ENCODE assay signal across 8 cellular contexts in genomic region chr14:35292051-35292769, GRCh38. TPM values are rescaled to one million over a fixed set of nuclear protein-coding genes. Genes with fewer than 3 reads are reported as not detected.
DNase-seq lines count a peak whose midpoint lies in the region; ATAC-seq lines count a peak whose summit lies in the region.

TSS of gene PSMA6 (plus strand) at chr14:35292382. CDS start at chr14:35292477, 95 bp downstream.

- DNase-seq in C1 segment of cervical spinal cord (lab: John Stamatoyannopoulos, UW) (peak; percentile 86 to 99 (median 98)), NCI-H748 treated with DMSO at 0.1 percent for 48 hours (lab: John Stamatoyannopoulos, UW) (peak; percentile 90), dedifferentiated amniotic fluid mesenchymal stem cell (ENCODE audit: extremely low spot score) (peak; percentile 99), left lobe of liver (ENCODE audit: low spot score) (peak; percentile 99)
- peak; percentile 94 to 99 for DNase-seq in activated CD4-positive, alpha-beta T cell treated with anti-CD3 and anti-CD28 coated beads, Interleukin-2, amount 50 U/mL, for 24 hours (ENCODE audit: low read depth in 1 of 2, low spot score in 1 of 2)
- DNase-seq in stimulated activated CD4-positive, alpha-beta T cell treated with anti-CD3 and anti-CD28 coated beads, Interleukin-2, amount 100 ng/mL, for 4 hours (ENCODE audit: low read depth) = peak; percentile 99

- peak; percentile 89 for ATAC-seq in GM19372 (IDR thresholded peaks at IDR 0.05; ENCODE audit: low read depth, unreplicated experiment)
- peak; percentile 82 for ATAC-seq in HG03558 (IDR thresholded peaks at IDR 0.05; ENCODE audit: extremely low read depth, unreplicated experiment)
- peak; percentile 92 for ATAC-seq in left lobe of liver

RNA-seq across cellular contexts. Expression of gene PSMA6, which starts in this region (rescaled TPM):
- 72.0 TPM for total RNA-seq in left lobe of liver

Comparison
In these comparisons a context has a peak if more than half of its experiments do, and no peak if none do; other contexts are left out.
1. Peak in every context shown above with its lines: DNase-seq and ATAC-seq.